In the genomic region with DNA sequence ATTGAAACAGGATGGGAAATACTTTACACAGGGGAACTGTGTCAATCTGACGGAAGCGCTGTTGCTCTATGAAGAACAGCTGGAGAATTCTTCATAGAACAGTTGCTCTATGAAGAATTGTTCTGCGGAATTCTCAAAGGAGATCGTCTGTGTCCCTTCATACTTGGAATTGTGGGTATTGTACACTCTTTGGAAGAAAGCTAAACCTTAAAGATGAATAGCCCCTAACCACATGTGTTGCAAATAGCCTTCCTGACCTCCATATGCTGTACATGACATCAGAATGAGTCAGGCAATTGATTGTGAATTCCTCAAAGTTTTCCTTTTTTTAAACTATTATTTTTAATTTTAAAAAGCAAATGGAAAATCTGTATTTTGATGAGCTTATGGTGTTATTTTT, we compare ENCODE assay signal across 14 cellular contexts.
"Had no signal": no experiment of that assay in that cellular context is flagged by ENCODE, and none has a peak within 500 bp of the region (broad histone marks: within the 10 kb centered on the region; RNA-seq: fewer than 3 reads in every experiment).

No MANE protein-coding gene starts in this region.

- H3K4me3 ChIP-seq: colonic mucosa, esophagus squamous epithelium, pancreas, stomach, thoracic aorta had no signal

- H3K27me3 ChIP-seq: colonic mucosa, esophagus squamous epithelium, pancreas, stomach had no signal

- DNase-seq: activated CD4-positive, alpha-beta T cell treated with anti-CD3 and anti-CD28 coated beads, Interleukin-2, amount 50 U/mL, for 48 hours; activated CD4-positive, CD25-positive, alpha-beta regulatory T cell treated with anti-CD3 and anti-CD28 coated beads, Interleukin-2, amount 50 U/mL, for 72 hours; activated effector memory CD4-positive, alpha-beta T cell treated with anti-CD3 and anti-CD28 coated beads, Interleukin-2, amount 50 U/mL, for 16 hours; activated T-cell treated with anti-CD3 and anti-CD28 coated beads, Interleukin-2, amount 50 U/mL, for 4 hours; colonic mucosa; esophagus squamous epithelium; hippocampal formation; kidney glomerular epithelial cell; pancreas; retina; stimulated activated CD4-positive, alpha-beta T cell treated with anti-CD3 and anti-CD28 coated beads, Interleukin-15, amount 100 ng/mL, for 24 hours; stomach had no signal

- ATAC-seq: activated naive CD4-positive, alpha-beta T cell treated with anti-CD3 and anti-CD28 coated beads, Interleukin-2, amount 50 U/mL, for 72 hours; activated T-cell treated with anti-CD3 and anti-CD28 coated beads, Interleukin-2, amount 50 U/mL, for 4 hours; pancreas had no signal

- H3K9me3 ChIP-seq: colonic mucosa, esophagus squamous epithelium, pancreas, stomach, thoracic aorta had no signal

- H3K27ac ChIP-seq: colonic mucosa, esophagus squamous epithelium, pancreas, thoracic aorta had no signal

- H3K36me3 ChIP-seq: colonic mucosa, esophagus squamous epithelium, pancreas, stomach, thoracic aorta had no signal

- H3K4me1 ChIP-seq: colonic mucosa, pancreas had no signal
